Comparison of ENCODE assay signal across 1 cellular context in genomic region chr2:202643012-202643858, GRCh38.
TF ChIP-seq lines count a peak whose summit lies in the region.

No MANE protein-coding gene starts in this region.

TF ChIP-seq in SK-N-SH, 30 proteins besides CTCF, POLR2A, EP300 and RAD21 (continued from another document):
- TF ChIP-seq REST (IDR thresholded peaks at IDR 0.05; ENCODE audit: low read depth, low read length) (no peak), NRF1 (IDR thresholded peaks at IDR 0.05; ENCODE audit: low read depth, low read length) (no peak)
